17 cellular contexts compared by ENCODE assay signal in genomic region chr2:120905824-120906571, GRCh38.
DNase-seq lines count a peak whose midpoint lies in the region; ATAC-seq, FAIRE-seq and TF ChIP-seq lines count a peak whose summit lies in the region.
"Had no signal": no experiment of that assay in that cellular context is flagged by ENCODE, and none has a peak within 500 bp of the region (broad histone marks: within the 10 kb centered on the region; RNA-seq: fewer than 3 reads in every experiment).

No MANE protein-coding gene starts in this region.

- peaks cover 59% of the 10 kb centered on the region for H3K4me1 Mint-ChIP-seq in HFFc6 (ENCODE audit: low read depth)
- H3K4me1 Mint-ChIP-seq in neural progenitor cell: peaks cover 45% of the 10 kb centered on the region
- H3K4me1 Mint-ChIP-seq: B cell, CD14-positive monocyte had no signal

- H3K27ac Mint-ChIP-seq in HFFc6 (peak overlapping the region; percentile 11; the same call in 1 of the 2 replicates), neural progenitor cell (no peak overlapping the region)
- H3K27ac Mint-ChIP-seq: B cell; CD14-positive monocyte; CD8-positive, alpha-beta T cell had no signal

- H3K9me3 ChIP-seq in A549 (no peaks in the 10 kb centered on the region), mesenchymal stem cell (ENCODE audit: control insufficient read depth, low read length) (no peaks in the 10 kb centered on the region), tibial artery (no peaks in the 10 kb centered on the region), neural progenitor cell (ENCODE audit: low read depth) (no peaks in the 10 kb centered on the region)
- H3K9me3 ChIP-seq: HAP-1 had no signal

- TF ChIP-seq RAD21 in A549 (conservative IDR thresholded peaks at IDR 0.05 in 1 of 2, IDR thresholded peaks at IDR 0.05 in 1 of 2): no peak

- ATAC-seq in A549: no peak
- ATAC-seq in GM19395 (IDR thresholded peaks at IDR 0.05; ENCODE audit: unreplicated experiment): no peak
- ATAC-seq: CD8-positive, alpha-beta T cell; HepG2 had no signal

- H3K4me2 ChIP-seq in A549: no peak overlapping the region
- no peak overlapping the region for H3K4me2 ChIP-seq in mesenchymal stem cell (ENCODE audit: low read length, poor library complexity, severe bottlenecking)
- no peak overlapping the region for H3K4me2 ChIP-seq in neural progenitor cell

- H3K9me3 Mint-ChIP-seq in HFFc6 (no peaks in the 10 kb centered on the region), neural progenitor cell (no peaks in the 10 kb centered on the region)
- H3K9me3 Mint-ChIP-seq: CD8-positive, alpha-beta T cell had no signal

- 86% methylated on average over 9 of the region's 19 CpGs for WGBS in A549 (ENCODE audit: missing lambda C conversion rate)
- WGBS in mesenchymal stem cell: 95% methylated on average over 18 of the region's 19 CpGs

- no peak for FAIRE-seq in A549 (lab: Jason Lieb, UNC)
- FAIRE-seq: GM12892, H1, HepG2 had no signal

- H3K4me3 Mint-ChIP-seq in HFFc6 (no peak overlapping the region), neural progenitor cell (no peak overlapping the region)
- H3K4me3 Mint-ChIP-seq: B cell; CD14-positive monocyte; CD8-positive, alpha-beta T cell had no signal

- H2BK12ac ChIP-seq in mesenchymal stem cell (ENCODE audit: low read length in 2 of 2): peak overlapping the region; percentile 8 to 80

- H3K36me3 Mint-ChIP-seq in HFFc6 (ENCODE audit: low read depth) (peaks cover 19% of the 10 kb centered on the region), neural progenitor cell (peaks cover 16% of the 10 kb centered on the region)
- H3K36me3 Mint-ChIP-seq: CD14-positive monocyte; CD8-positive, alpha-beta T cell had no signal

- TF ChIP-seq CTCF in A549 (IDR thresholded peaks at IDR 0.05) (no peak), HFFc6 (IDR thresholded peaks at IDR 0.05) (no peak), tibial artery (IDR thresholded peaks at IDR 0.05) (no peak), neural progenitor cell (IDR thresholded peaks at IDR 0.05) (no peak)

- H3K27ac ChIP-seq in A549: peak overlapping the region; percentile 39 to 95
- H3K27ac ChIP-seq in mesenchymal stem cell (ENCODE audit: low read length, poor library complexity, severe bottlenecking): no peak overlapping the region
- H3K27ac ChIP-seq in tibial artery: peak overlapping the region; percentile 69 to 70
- H3K27ac ChIP-seq in neural progenitor cell: no peak overlapping the region

- DNase-seq in A549 (ENCODE audit: low read depth in 1 of 2, low spot score in 1 of 2) (no peak), HFFc6 (no peak), mesenchymal stem cell (no peak), tibial artery (no peak), iPS-NIHi7 (ENCODE audit: extremely low spot score) (no peak), neural progenitor cell (ENCODE audit: low spot score) (no peak)
- DNase-seq: CD8-positive, alpha-beta T cell; COR-L47; DND-41; GDM1 had no signal

- H3K4ac ChIP-seq in mesenchymal stem cell (ENCODE audit: low read depth in 1 of 2, low read length in 2 of 2): peak overlapping the region; percentile 5 to 41

- H3K4me3 ChIP-seq in A549 (no peak overlapping the region), mesenchymal stem cell (ENCODE audit: insufficient read depth in 1 of 2, low read depth in 1 of 2, low read length in 2 of 2) (no peak overlapping the region), tibial artery (no peak overlapping the region), neural progenitor cell (no peak overlapping the region)
- H3K4me3 ChIP-seq: HAP-1 had no signal

- H3K27me3 Mint-ChIP-seq in HFFc6 (ENCODE audit: insufficient read depth) (peaks cover 20% of the 10 kb centered on the region), neural progenitor cell (ENCODE audit: insufficient read depth, low read depth) (peaks cover 11% of the 10 kb centered on the region)
- H3K27me3 Mint-ChIP-seq: B cell had no signal

- no peak overlapping the region for H2AK5ac ChIP-seq in mesenchymal stem cell (ENCODE audit: low read length, severe bottlenecking)

- peaks cover 3 to 24% of the 10 kb centered on the region in 2 experiments for H3K36me3 ChIP-seq in mesenchymal stem cell (ENCODE audit: control insufficient read depth in 1 of 2, insufficient read depth in 2 of 2, low read depth in 1 of 2, low read length in 2 of 2)
- H3K36me3 ChIP-seq in tibial artery: no peaks in the 10 kb centered on the region
- no peaks in the 10 kb centered on the region for H3K36me3 ChIP-seq in neural progenitor cell
- H3K36me3 ChIP-seq: HAP-1 had no signal

- no peak overlapping the region for H2BK15ac ChIP-seq in mesenchymal stem cell (ENCODE audit: low read depth, poor library complexity, severe bottlenecking)

- no peak overlapping the region for H2BK5ac ChIP-seq in mesenchymal stem cell (ENCODE audit: low read depth, low read length, poor library complexity, severe bottlenecking)

- peak overlapping the region; percentile 10 for H4K8ac ChIP-seq in mesenchymal stem cell (ENCODE audit: low read length)

- no peak overlapping the region for H2BK120ac ChIP-seq in mesenchymal stem cell (ENCODE audit: low read depth, low read length)

- CTCF ChIA-PET in A549 (lab: Yijun Ruan, JAX): interaction anchor here (0.7 to 1.5 kb wide), 4 partner anchors 54 to 225 kb away, joined by 3 to 4 read pairs (median 3); no protein-coding TSS in a partner anchor

- peaks cover 1% of the 10 kb centered on the region for H3F3A ChIP-seq in neural progenitor cell (ENCODE audit: low read depth)

- TF ChIP-seq EP300 in A549 (IDR thresholded peaks at IDR 0.05): no peak

- H2AFZ ChIP-seq in mesenchymal stem cell (ENCODE audit: low read depth, low read length): no peak overlapping the region
- no peak overlapping the region for H2AFZ ChIP-seq in neural progenitor cell (replicated peaks)

- peak overlapping the region; percentile 9 to 37 for H3K18ac ChIP-seq in mesenchymal stem cell (ENCODE audit: low read depth in 1 of 2, low read length in 2 of 2)

- H3K4me1 ChIP-seq in A549: peaks cover 76% of the 10 kb centered on the region
- H3K4me1 ChIP-seq in mesenchymal stem cell (ENCODE audit: control insufficient read depth, insufficient read depth, low read depth, low read length): peaks cover 13% of the 10 kb centered on the region
- peaks cover 8 to 32% (median 20%) of the 10 kb centered on the region in 4 donors for H3K4me1 ChIP-seq in tibial artery
- H3K4me1 ChIP-seq in neural progenitor cell: peaks cover 7% of the 10 kb centered on the region

- H3K9ac ChIP-seq in mesenchymal stem cell (ENCODE audit: low read length) (no peak overlapping the region), neural progenitor cell (no peak overlapping the region)

- H3K23ac ChIP-seq in mesenchymal stem cell (ENCODE audit: low read length in 2 of 2): peak overlapping the region in 1 of 2 experiments; percentile 14

- H3K27me3 ChIP-seq in mesenchymal stem cell (ENCODE audit: control insufficient read depth in 1 of 2, insufficient read depth in 1 of 2, low read length in 2 of 2) (no peaks in the 10 kb centered on the region), tibial artery (no peaks in the 10 kb centered on the region), neural progenitor cell (no peaks in the 10 kb centered on the region)

- peaks cover 82% of the 10 kb centered on the region for H4K20me1 ChIP-seq in neural progenitor cell (ENCODE audit: low read depth)

- intact Hi-C loops in tibial artery (cut with DNase I; ENCODE audit: low total_unique reads): loop anchor here (2.0 kb wide), 1 partner anchor 15 kb away; no protein-coding TSS in a partner anchor

- H3K79me1 ChIP-seq in mesenchymal stem cell (replicated peaks; ENCODE audit: low read length, poor library complexity, severe bottlenecking): peaks cover 56% of the 10 kb centered on the region

- peak overlapping the region; percentile 77 for H4K91ac ChIP-seq in mesenchymal stem cell (ENCODE audit: low read length)

- TF ChIP-seq POLR2A in A549 (IDR thresholded peaks at IDR 0.05; ENCODE audit: low read length): no peak

- H3K79me2 ChIP-seq in neural progenitor cell (ENCODE audit: low read depth): peaks cover 37% of the 10 kb centered on the region

- H3K14ac ChIP-seq in mesenchymal stem cell (ENCODE audit: low read length in 2 of 2): peak overlapping the region in 1 of 2 experiments; percentile 53

- POLR2A ChIA-PET in A549 (lab: Yijun Ruan, JAX): interaction anchor here (1.3 kb wide), 1 partner anchor 169 kb away, joined by 6 read pairs; no protein-coding TSS in a partner anchor

TF ChIP-seq in A549, 52 proteins besides CTCF, POLR2A, EP300 and RAD21:
- no peak for TF ChIP-seq ZC3H11A (IDR thresholded peaks at IDR 0.05)

Comparison
In these comparisons a context has a peak if more than half of its experiments do, and no peak if none do; other contexts are left out.
1. H3K27ac ChIP-seq: peak in A549 (2 of 2) and tibial artery (2 of 2); none in mesenchymal stem cell (single experiment) and neural progenitor cell (single experiment).